ENCODE assay signal across 11 cellular contexts in the genomic region with DNA sequence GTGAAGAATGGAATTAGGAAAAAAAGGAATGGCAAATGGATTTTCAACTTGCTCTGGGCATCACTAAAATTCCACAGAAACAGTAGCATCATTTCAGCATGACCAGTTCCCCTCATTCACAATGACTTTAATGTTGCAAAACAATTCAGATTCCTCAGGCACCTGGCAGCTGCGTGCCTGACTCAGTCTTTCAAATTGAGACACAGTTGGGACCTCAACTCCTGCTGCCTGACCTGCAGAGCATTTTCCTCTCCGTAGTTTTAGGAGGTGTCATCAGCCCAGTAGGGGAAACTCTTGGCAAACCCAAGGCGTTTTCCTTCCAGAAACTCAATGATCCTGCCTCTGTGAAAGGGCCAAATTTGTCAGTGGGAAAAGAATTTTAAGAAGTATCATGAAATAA.
DNase-seq lines count a peak whose midpoint lies in the region; ATAC-seq, FAIRE-seq and TF ChIP-seq lines count a peak whose summit lies in the region.
"Had no signal": no experiment of that assay in that cellular context is flagged by ENCODE, and none has a peak within 500 bp of the region (broad histone marks: within the 10 kb centered on the region; RNA-seq: fewer than 3 reads in every experiment).

No MANE protein-coding gene starts in this region.

- H3K4me3 ChIP-seq in PC-3 (ENCODE audit: low read length) (no peak overlapping the region), fibroblast of mammary gland (ENCODE audit: control insufficient read depth, low read depth, low read length) (no peak overlapping the region), mucosa of descending colon (no peak overlapping the region)

- no peaks in the 10 kb centered on the region for H3F3A ChIP-seq in PC-3 (ENCODE audit: low read length, unreplicated experiment)

- no peaks in the 10 kb centered on the region for H3K79me2 ChIP-seq in PC-3 (ENCODE audit: low read length)
- H3K79me2 ChIP-seq: parathyroid adenoma had no signal

- intact Hi-C loops in PC-3 (cut with micrococcal nuclease) (no loop called here), mucosa of descending colon (cut with DNase I, micrococcal nuclease) (no loop called here)

- H2AFZ ChIP-seq in PC-3 (ENCODE audit: low read length), result no peak overlapping the region
- H2AFZ ChIP-seq: parathyroid adenoma had no signal

- no peak for TF ChIP-seq CTCF in PC-3 (conservative IDR thresholded peaks at IDR 0.05; ENCODE audit: low read depth, low read length)
- no peak for TF ChIP-seq CTCF in fibroblast of mammary gland (conservative IDR thresholded peaks at IDR 0.05; ENCODE audit: control insufficient read depth, insufficient read depth, low read depth, low read length)
- no peak for TF ChIP-seq CTCF in mucosa of descending colon (IDR thresholded peaks at IDR 0.05)

- CTCF ChIA-PET in PC-3 (lab: Charles Lee), result no interaction called here

- H3K9me3 ChIP-seq in PC-3 (ENCODE audit: low read length) (no peaks in the 10 kb centered on the region), mucosa of descending colon (no peaks in the 10 kb centered on the region)

- H3K36me3 ChIP-seq in PC-3 (ENCODE audit: low read depth, low read length) (no peaks in the 10 kb centered on the region), mucosa of descending colon (ENCODE audit: low read depth) (no peaks in the 10 kb centered on the region)

- POLR2A ChIA-PET in PC-3 (lab: Charles Lee; ENCODE audit: unreplicated experiment), result no interaction called here

- no peak for ATAC-seq in PC-3
- ATAC-seq in mucosa of descending colon, result peak; percentile 44
- no peak for ATAC-seq in HG03442 (IDR thresholded peaks at IDR 0.05; ENCODE audit: unreplicated experiment)
- no peak for ATAC-seq in activated CD4-positive, CD25-positive, alpha-beta regulatory T cell treated with anti-CD3 and anti-CD28 coated beads, Interleukin-2, amount 50 U/mL, for 24 hours
- no peak for ATAC-seq in HG02885 (IDR thresholded peaks at IDR 0.05; ENCODE audit: poor library complexity, unreplicated experiment)

- no peak overlapping the region for H3K27ac ChIP-seq in PC-3 (ENCODE audit: low read length)
- H3K27ac ChIP-seq: parathyroid adenoma had no signal

- no peaks in the 10 kb centered on the region for H3K9me2 ChIP-seq in PC-3 (replicated peaks; ENCODE audit: low read length)

- H3K27me3 ChIP-seq in PC-3 (ENCODE audit: low read length), result no peaks in the 10 kb centered on the region

- H3K9ac ChIP-seq in PC-3 (ENCODE audit: low read length), result no peak overlapping the region
- H3K9ac ChIP-seq: parathyroid adenoma had no signal

- peak; percentile 7 for DNase-seq in PC-3
- DNase-seq in fibroblast of mammary gland (ENCODE audit: low read depth), result peak; percentile 99
- DNase-seq in mucosa of descending colon, result peak in 1 of 3 donors; percentile 7
- peak; percentile 13 for DNase-seq in urothelium cell line (ENCODE audit: low spot score)
- DNase-seq: erythroblast; NK-92 treated with Interleukin-12 subunit alpha and Interleukin-12 subunit beta, amount 100 ng/mL, for 24 hours had no signal

- FAIRE-seq in urothelium cell line (lab: Jason Lieb, UNC), result no peak
- FAIRE-seq: TTC549 had no signal

- no peak overlapping the region for H3K4me2 ChIP-seq in PC-3 (ENCODE audit: low read length)

- H4K20me1 ChIP-seq in PC-3 (ENCODE audit: low read length), result no peaks in the 10 kb centered on the region

- H3K4me1 ChIP-seq in PC-3 (ENCODE audit: insufficient read depth, low read length) (peaks cover 7% of the 10 kb centered on the region; the same call in 1 of the 2 replicates), mucosa of descending colon (ENCODE audit: low read depth) (no peaks in the 10 kb centered on the region)
- H3K4me1 ChIP-seq: parathyroid adenoma had no signal

- BruUV-seq in PC-3 (replicated peaks; lab: Mats Ljungman, UMichigan), result no TSS peak
